ENCODE assay signal across 27 cellular contexts in the genomic region with DNA sequence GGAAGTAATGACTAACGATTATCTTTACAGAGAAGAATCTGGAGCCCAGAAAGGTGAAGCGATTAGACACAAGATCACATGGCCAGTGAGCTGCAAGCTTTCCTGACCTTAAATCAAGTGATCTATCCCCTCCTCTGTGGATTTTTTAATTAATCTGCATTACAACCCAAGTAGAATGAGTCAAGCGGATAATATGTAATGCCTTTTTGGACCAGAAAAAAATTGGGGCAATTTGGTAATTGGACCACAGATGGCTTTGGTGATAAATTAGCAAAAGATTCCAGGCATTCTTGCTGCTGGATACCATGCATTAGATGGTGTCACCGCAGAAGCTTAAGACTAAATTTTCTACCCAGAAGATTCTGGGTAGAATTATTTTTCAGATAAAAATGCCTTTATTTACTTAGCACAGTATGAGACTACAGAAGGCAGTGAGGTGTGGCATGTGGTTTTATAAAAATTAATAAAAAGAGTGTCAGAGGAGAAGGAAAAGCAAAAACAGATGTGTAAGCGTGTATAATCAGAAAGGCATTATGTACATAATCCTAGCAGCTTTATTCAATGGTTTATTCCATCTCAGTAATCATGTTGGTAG. TPM values are rescaled to one million over a fixed set of nuclear protein-coding genes. Genes with fewer than 3 reads are reported as not detected.
"Had no signal": no experiment of that assay in that cellular context is flagged by ENCODE, and none has a peak within 500 bp of the region (broad histone marks: within the 10 kb centered on the region; RNA-seq: fewer than 3 reads in every experiment).

No MANE protein-coding gene starts in this region.

- H3K4me3 Mint-ChIP-seq: activated naive CD8-positive, alpha-beta T cell treated with anti-CD3 and anti-CD28 coated beads for 36 hours; activated T-cell treated with anti-CD3 and anti-CD28 coated beads, Interleukin-2, amount 50 U/mL, for 4 hours; central memory CD8-positive, alpha-beta T cell; immature natural killer cell; mesothelial cell of epicardium; naive thymus-derived CD8-positive, alpha-beta T cell; neural progenitor cell; type B pancreatic cell had no signal

- H2AFZ ChIP-seq: hepatocyte, neural progenitor cell had no signal

- H3K4me2 ChIP-seq: hepatocyte, neural progenitor cell had no signal

- H3K9me3 Mint-ChIP-seq: activated naive CD8-positive, alpha-beta T cell treated with anti-CD3 and anti-CD28 coated beads for 36 hours; activated T-cell treated with anti-CD3 and anti-CD28 coated beads, Interleukin-2, amount 50 U/mL, for 4 hours; mesothelial cell of epicardium; neural progenitor cell; type B pancreatic cell had no signal

- H3K27ac Mint-ChIP-seq: activated naive CD8-positive, alpha-beta T cell treated with anti-CD3 and anti-CD28 coated beads for 36 hours; immature natural killer cell; mesothelial cell of epicardium; naive thymus-derived CD8-positive, alpha-beta T cell; neural progenitor cell; progenitor cell of endocrine pancreas; type B pancreatic cell had no signal

- H3K4me1 ChIP-seq: breast epithelium, left ventricle myocardium inferior, right atrium auricular region had no signal

- H3K79me2 ChIP-seq: hepatocyte had no signal

- H3K36me3 ChIP-seq: breast epithelium, left ventricle myocardium inferior, neural progenitor cell, right atrium auricular region, thoracic aorta had no signal

- H3K4me1 Mint-ChIP-seq: activated naive CD8-positive, alpha-beta T cell treated with anti-CD3 and anti-CD28 coated beads for 36 hours; central memory CD8-positive, alpha-beta T cell; immature natural killer cell; naive thymus-derived CD8-positive, alpha-beta T cell had no signal

- ATAC-seq: activated T-cell treated with anti-CD3 and anti-CD28 coated beads, Interleukin-2, amount 50 U/mL, for 4 hours; naive thymus-derived CD8-positive, alpha-beta T cell had no signal

- H3K27me3 ChIP-seq: hepatocyte, neural progenitor cell, right atrium auricular region had no signal

- H3K27ac ChIP-seq: breast epithelium, hepatocyte, left ventricle myocardium inferior, neural progenitor cell, right atrium auricular region, thoracic aorta had no signal

- DNase-seq: activated CD4-positive, alpha-beta T cell treated with anti-CD3 and anti-CD28 coated beads for 4 hours; activated CD4-positive, alpha-beta T cell treated with anti-CD3 and anti-CD28 coated beads, Interleukin-2, amount 50 U/mL, for 48 hours; activated CD4-positive, CD25-positive, alpha-beta regulatory T cell; activated CD8-positive, alpha-beta memory T cell treated with anti-CD3 and anti-CD28 coated beads, Interleukin-2, amount 50 U/mL, for 48 hours; activated naive CD4-positive, alpha-beta T cell treated with Interleukin-2 at 50 U/mL for 16 hours; activated naive CD8-positive, alpha-beta T cell treated with anti-CD3 and anti-CD28 coated beads for 36 hours; activated T-cell treated with anti-CD3 and anti-CD28 coated beads, Interleukin-2, amount 50 U/mL, for 4 hours; effector memory CD4-positive, alpha-beta T cell; foreskin melanocyte; immature natural killer cell; kidney glomerular epithelial cell; left ventricle myocardium inferior; naive thymus-derived CD8-positive, alpha-beta T cell; stimulated activated CD4-positive, alpha-beta T cell treated with anti-CD3 and anti-CD28 coated beads, Interleukin-4, amount 100 ng/mL, for 24 hours; stimulated activated naive CD4-positive, alpha-beta T cell treated with Interleukin-2 at 50 U/mL for 16 hours had no signal

- H3K4me3 ChIP-seq: breast epithelium, hepatocyte, left ventricle myocardium inferior, neural progenitor cell, right atrium auricular region, thoracic aorta had no signal

- H3K36me3 Mint-ChIP-seq: activated naive CD8-positive, alpha-beta T cell treated with anti-CD3 and anti-CD28 coated beads for 36 hours; immature natural killer cell; mesothelial cell of epicardium; naive thymus-derived CD8-positive, alpha-beta T cell; neural progenitor cell; type B pancreatic cell had no signal

- H3K9me3 ChIP-seq: breast epithelium, left ventricle myocardium inferior, right atrium auricular region, thoracic aorta had no signal

- H3K27me3 Mint-ChIP-seq: central memory CD8-positive, alpha-beta T cell; type B pancreatic cell had no signal

- H3K9ac ChIP-seq: neural progenitor cell had no signal

RNA-seq across cellular contexts. Expression of a gene that starts 53.9 kb away (rescaled TPM):
- total RNA-seq: activated CD8-positive, alpha-beta memory T cell treated with anti-CD3 and anti-CD28 coated beads for 36 hours; activated naive CD8-positive, alpha-beta T cell treated with anti-CD3 and anti-CD28 coated beads for 36 hours; activated T-cell treated with anti-CD3 and anti-CD28 coated beads, Interleukin-2, amount 50 U/mL, for 4 hours; dermis microvascular lymphatic vessel endothelial cell; lung microvascular endothelial cell; naive thymus-derived CD8-positive, alpha-beta T cell had no signal
